1 cellular context compared by ENCODE assay signal in the genomic region with DNA sequence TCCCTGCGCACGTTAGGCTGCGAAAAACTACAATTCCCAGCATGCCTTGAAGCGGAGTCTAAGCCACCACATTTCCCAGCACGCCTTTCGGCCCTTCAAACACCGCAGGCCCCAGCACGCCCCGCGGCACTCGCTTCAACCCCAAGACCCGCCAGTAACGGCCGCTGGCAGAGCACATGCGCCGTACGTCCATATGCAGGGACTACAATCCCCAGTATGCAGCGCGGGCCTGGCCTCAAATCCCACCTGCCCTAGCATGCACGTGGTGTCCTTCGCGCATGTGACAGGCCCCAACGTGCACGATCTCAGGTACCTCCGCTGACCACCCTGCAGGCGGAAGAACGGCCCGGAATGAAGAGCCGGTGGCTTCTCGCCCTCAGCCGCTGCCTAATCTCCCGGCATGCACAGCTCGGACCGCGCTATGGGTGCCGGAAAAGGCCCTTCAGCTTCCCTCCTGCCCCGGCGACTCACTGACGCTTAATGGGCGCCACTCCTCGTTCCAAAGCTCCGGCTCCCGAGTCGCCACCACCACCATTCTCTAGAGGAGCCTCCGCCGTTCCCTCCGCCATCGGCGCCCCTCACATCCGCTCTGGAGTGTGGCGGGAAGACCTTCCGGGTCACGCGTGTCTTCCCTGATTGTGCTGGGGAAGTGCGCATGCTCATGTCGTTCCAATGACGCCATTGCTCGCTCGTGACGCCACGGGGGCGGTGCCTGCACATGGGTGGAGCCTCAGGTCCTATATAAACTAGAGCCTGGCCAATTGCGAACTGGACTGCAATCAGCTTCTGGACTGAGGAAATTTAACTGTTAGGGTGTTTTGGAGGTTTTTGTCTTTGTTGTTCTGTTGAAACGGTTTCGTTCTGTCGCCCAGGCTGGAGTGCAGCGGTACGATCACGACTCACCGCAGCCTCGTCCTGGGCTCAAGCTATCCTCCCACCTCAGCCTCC.
TF ChIP-seq lines count a peak whose summit lies in the region.

A gene with protein sequence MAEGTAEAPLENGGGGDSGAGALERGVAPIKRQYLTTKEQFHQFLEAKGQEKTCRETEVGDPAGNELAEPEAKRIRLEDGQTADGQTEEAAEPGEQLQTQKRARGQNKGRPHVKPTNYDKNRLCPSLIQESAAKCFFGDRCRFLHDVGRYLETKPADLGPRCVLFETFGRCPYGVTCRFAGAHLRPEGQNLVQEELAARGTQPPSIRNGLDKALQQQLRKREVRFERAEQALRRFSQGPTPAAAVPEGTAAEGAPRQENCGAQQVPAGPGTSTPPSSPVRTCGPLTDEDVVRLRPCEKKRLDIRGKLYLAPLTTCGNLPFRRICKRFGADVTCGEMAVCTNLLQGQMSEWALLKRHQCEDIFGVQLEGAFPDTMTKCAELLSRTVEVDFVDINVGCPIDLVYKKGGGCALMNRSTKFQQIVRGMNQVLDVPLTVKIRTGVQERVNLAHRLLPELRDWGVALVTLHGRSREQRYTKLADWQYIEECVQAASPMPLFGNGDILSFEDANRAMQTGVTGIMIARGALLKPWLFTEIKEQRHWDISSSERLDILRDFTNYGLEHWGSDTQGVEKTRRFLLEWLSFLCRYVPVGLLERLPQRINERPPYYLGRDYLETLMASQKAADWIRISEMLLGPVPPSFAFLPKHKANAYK (minus strand): TSS at position 591 of the 948 bp plus-strand sequence. CDS start 22 bp downstream, at position 569.

TF ChIP-seq in GM12878, 131 proteins besides CTCF, POLR2A, EP300 and RAD21 (continued from another document):
- TF ChIP-seq USF1 (IDR thresholded peaks at IDR 0.05; ENCODE audit: borderline replicate concordance, extremely low read length, insufficient read depth, low read depth, low read length) (peak; percentile 95), MEF2A (IDR thresholded peaks at IDR 0.05; ENCODE audit: insufficient read depth, low read depth, low read length) (no peak), SRF (IDR thresholded peaks at IDR 0.05; ENCODE audit: low read depth in 2 of 2, low read length in 2 of 2) (no peak), RBBP5 (conservative IDR thresholded peaks at IDR 0.05) (no peak; the same call in 1 of the 2 replicates), YBX1 (IDR thresholded peaks at IDR 0.05) (no peak), ZNF24 (IDR thresholded peaks at IDR 0.05) (no peak), IKZF1 (conservative IDR thresholded peaks at IDR 0.05) (peak; percentile 98), BHLHE40 (IDR thresholded peaks at IDR 0.05; ENCODE audit: borderline replicate concordance in 1 of 2, low read depth in 2 of 2, low read length in 1 of 2) (peak; percentile 89 to 95; a peak in 3 of 4 replicates), SMAD5 (IDR thresholded peaks at IDR 0.05; ENCODE audit: low read depth) (peak; percentile 76; the same call in 1 of the 2 replicates), CBX5 (IDR thresholded peaks at IDR 0.05; ENCODE audit: low read depth) (no peak), ZNF274 (IDR thresholded peaks at IDR 0.05; ENCODE audit: insufficient read depth, insufficient read length) (no peak), SKIL (IDR thresholded peaks at IDR 0.05; ENCODE audit: low read depth, poor library complexity, severe bottlenecking) (no peak), HDAC6 (IDR thresholded peaks at IDR 0.05; ENCODE audit: unreplicated experiment) (no peak), CHD1 (IDR thresholded peaks at IDR 0.05; ENCODE audit: low read depth, low read length) (0 out of 2 replicates have a peak, but pooled peaks have one; percentile 60), CREB1 (IDR thresholded peaks at IDR 0.05; ENCODE audit: low read depth) (peak; percentile 99), IRF4 (IDR thresholded peaks at IDR 0.05; ENCODE audit: low read depth, low read length) (no peak), YY1 (IDR thresholded peaks at IDR 0.05; ENCODE audit: low read depth, low read length) (peak; percentile 86), SP1 (IDR thresholded peaks at IDR 0.05; ENCODE audit: low read depth, low read length) (peak; percentile 82), MXI1 (IDR thresholded peaks at IDR 0.05; ENCODE audit: low read depth, low read length) (peak; percentile 97), NRF1 (conservative IDR thresholded peaks at IDR 0.05; ENCODE audit: low read depth, low read length) (peak; percentile 66), CREM (IDR thresholded peaks at IDR 0.05; ENCODE audit: low read depth) (peak; percentile 95), FOXK2 (IDR thresholded peaks at IDR 0.05) (peak; percentile 43; the same call in 1 of the 2 replicates), SMARCA5 (IDR thresholded peaks at IDR 0.05) (peak; percentile 83), POU2F2 (IDR thresholded peaks at IDR 0.05; ENCODE audit: borderline replicate concordance, low read depth, low read length) (peak; percentile 63; the same call in 2 of the 3 replicates), ELK1 (IDR thresholded peaks at IDR 0.05; ENCODE audit: low read depth, low read length) (no peak; the same call in 1 of the 2 replicates), NR2C2 (IDR thresholded peaks at IDR 0.05; ENCODE audit: borderline replicate concordance, control insufficient read depth, insufficient read length, low read depth) (peak; percentile 88), TAF1 (IDR thresholded peaks at IDR 0.05; ENCODE audit: borderline replicate concordance, low read depth, low read length) (peak; percentile 69), LARP7 (IDR thresholded peaks at IDR 0.05) (peak; percentile 93), E2F4 (IDR thresholded peaks at IDR 0.05; ENCODE audit: low read depth, low read length) (peak; percentile 56), PML (IDR thresholded peaks at IDR 0.05; ENCODE audit: low read length) (peak; percentile 66; the same call in 1 of the 2 replicates), CHD2 (IDR thresholded peaks at IDR 0.05; ENCODE audit: borderline replicate concordance, low read depth, low read length) (peak; percentile 67), SREBF1 (IDR thresholded peaks at IDR 0.05; ENCODE audit: low read length) (peak; percentile 72; the same call in 1 of the 2 replicates), CHD4 (IDR thresholded peaks at IDR 0.05) (no peak), WRNIP1 (IDR thresholded peaks at IDR 0.05; ENCODE audit: borderline replicate concordance, low read depth, low read length) (no peak), CBFB (IDR thresholded peaks at IDR 0.05; ENCODE audit: low read depth) (peak; percentile 18; the same call in 1 of the 2 replicates), STAT3 (IDR thresholded peaks at IDR 0.05; ENCODE audit: low read depth, low read length) (no peak)
- TF ChIP-seq, protein P1, sequence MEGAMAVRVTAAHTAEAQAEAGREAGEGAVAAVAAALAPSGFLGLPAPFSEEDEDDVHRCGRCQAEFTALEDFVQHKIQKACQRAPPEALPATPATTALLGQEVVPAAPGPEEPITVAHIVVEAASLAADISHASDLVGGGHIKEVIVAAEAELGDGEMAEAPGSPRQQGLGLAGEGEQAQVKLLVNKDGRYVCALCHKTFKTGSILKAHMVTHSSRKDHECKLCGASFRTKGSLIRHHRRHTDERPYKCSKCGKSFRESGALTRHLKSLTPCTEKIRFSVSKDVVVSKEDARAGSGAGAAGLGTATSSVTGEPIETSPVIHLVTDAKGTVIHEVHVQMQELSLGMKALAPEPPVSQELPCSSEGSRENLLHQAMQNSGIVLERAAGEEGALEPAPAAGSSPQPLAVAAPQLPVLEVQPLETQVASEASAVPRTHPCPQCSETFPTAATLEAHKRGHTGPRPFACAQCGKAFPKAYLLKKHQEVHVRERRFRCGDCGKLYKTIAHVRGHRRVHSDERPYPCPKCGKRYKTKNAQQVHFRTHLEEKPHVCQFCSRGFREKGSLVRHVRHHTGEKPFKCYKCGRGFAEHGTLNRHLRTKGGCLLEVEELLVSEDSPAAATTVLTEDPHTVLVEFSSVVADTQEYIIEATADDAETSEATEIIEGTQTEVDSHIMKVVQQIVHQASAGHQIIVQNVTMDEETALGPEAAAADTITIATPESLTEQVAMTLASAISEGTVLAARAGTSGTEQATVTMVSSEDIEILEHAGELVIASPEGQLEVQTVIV (IDR thresholded peaks at IDR 0.05; ENCODE audit: borderline replicate concordance, partially characterized antibody): no peak
- TF ChIP-seq, protein P2, sequence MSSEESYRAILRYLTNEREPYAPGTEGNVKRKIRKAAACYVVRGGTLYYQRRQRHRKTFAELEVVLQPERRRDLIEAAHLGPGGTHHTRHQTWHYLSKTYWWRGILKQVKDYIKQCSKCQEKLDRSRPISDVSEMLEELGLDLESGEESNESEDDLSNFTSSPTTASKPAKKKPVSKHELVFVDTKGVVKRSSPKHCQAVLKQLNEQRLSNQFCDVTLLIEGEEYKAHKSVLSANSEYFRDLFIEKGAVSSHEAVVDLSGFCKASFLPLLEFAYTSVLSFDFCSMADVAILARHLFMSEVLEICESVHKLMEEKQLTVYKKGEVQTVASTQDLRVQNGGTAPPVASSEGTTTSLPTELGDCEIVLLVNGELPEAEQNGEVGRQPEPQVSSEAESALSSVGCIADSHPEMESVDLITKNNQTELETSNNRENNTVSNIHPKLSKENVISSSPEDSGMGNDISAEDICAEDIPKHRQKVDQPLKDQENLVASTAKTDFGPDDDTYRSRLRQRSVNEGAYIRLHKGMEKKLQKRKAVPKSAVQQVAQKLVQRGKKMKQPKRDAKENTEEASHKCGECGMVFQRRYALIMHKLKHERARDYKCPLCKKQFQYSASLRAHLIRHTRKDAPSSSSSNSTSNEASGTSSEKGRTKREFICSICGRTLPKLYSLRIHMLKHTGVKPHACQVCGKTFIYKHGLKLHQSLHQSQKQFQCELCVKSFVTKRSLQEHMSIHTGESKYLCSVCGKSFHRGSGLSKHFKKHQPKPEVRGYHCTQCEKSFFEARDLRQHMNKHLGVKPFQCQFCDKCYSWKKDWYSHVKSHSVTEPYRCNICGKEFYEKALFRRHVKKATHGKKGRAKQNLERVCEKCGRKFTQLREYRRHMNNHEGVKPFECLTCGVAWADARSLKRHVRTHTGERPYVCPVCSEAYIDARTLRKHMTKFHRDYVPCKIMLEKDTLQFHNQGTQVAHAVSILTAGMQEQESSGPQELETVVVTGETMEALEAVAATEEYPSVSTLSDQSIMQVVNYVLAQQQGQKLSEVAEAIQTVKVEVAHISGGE (CRISPR knock-in tag; IDR thresholded peaks at IDR 0.05): peak; percentile 53; the same call in 1 of the 2 replicates
- TF ChIP-seq, protein P3, sequence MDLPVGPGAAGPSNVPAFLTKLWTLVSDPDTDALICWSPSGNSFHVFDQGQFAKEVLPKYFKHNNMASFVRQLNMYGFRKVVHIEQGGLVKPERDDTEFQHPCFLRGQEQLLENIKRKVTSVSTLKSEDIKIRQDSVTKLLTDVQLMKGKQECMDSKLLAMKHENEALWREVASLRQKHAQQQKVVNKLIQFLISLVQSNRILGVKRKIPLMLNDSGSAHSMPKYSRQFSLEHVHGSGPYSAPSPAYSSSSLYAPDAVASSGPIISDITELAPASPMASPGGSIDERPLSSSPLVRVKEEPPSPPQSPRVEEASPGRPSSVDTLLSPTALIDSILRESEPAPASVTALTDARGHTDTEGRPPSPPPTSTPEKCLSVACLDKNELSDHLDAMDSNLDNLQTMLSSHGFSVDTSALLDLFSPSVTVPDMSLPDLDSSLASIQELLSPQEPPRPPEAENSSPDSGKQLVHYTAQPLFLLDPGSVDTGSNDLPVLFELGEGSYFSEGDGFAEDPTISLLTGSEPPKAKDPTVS (IDR thresholded peaks at IDR 0.05; ENCODE audit: low read depth, low read length): 0 out of 2 replicates have a peak, but pooled peaks have one; percentile 10
